In the genomic region with DNA sequence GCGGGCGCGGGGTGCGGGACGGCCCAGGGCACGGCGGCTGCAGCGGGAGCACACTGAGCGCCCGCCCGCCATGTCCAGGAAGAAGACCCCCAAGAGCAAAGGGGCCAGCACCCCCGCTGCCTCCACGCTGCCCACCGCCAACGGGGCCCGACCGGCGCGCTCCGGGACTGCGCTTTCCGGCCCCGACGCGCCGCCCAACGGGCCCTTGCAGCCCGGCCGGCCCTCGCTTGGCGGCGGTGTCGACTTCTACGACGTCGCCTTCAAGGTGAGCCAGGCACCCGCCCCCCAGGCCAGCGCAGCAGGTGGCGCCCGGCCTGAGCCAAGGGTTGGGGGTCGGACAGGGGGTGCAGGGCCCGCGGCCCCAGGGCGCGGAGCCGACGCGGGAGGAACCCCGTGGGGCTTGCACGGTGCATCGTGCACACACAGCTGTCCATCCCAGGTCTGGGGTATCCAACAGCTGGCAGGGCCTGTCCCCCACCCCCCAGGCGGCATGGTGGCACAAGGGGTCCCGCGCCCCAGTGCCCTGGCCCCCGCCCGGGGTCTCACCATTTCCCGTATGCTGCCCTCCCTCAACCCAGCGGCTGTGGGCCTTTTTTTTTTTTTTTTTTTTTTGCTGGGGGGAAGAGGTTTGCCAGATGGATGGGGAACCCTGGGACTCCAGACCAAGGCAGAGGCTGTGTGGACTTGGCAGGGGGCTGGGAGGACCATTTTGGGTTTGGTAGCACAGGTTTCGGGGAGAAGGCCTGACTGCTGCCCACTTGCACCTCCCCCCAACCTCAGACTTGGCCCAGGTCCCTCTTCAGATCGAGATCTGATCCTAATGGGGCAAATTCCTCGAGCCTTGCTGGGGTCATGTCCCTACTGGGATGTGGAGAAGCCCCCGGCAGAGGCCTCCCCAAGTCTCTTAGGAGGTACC, we compare ENCODE assay signal across 1 cellular context.
TF ChIP-seq lines count a peak whose summit lies in the region.

No MANE protein-coding gene starts in this region.

TF ChIP-seq in K562, 482 proteins besides CTCF, POLR2A, EP300 and RAD21 (continued from another document):
- TF ChIP-seq SMAD4 (CRISPR knock-in tag; conservative IDR thresholded peaks at IDR 0.05) (peak; percentile 83), RBBP5 (IDR thresholded peaks at IDR 0.05; ENCODE audit: borderline replicate concordance, insufficient read depth, low read length, poor library complexity, severe bottlenecking) (peak; percentile 43)
TF ChIP-seq in K562: peak in this region for 38.
